Comparison of ENCODE assay signal across 1 cellular context in genomic region chr5:1504617-1505016, GRCh38.
TF ChIP-seq lines count a peak whose summit lies in the region.

No MANE protein-coding gene starts in this region.

TF ChIP-seq in GM12878, 131 proteins besides CTCF, POLR2A, EP300 and RAD21:
- TF ChIP-seq REST (IDR thresholded peaks at IDR 0.05; ENCODE audit: low read depth, low read length) (no peak), YY1 (IDR thresholded peaks at IDR 0.05; ENCODE audit: low read depth, low read length) (0 out of 2 replicates have a peak, but pooled peaks have one; percentile 27)
